In genomic region chr17:74413491-74413890, GRCh38 we compare ENCODE assay signal across 26 cellular contexts. TPM values are rescaled to one million over a fixed set of nuclear protein-coding genes. Genes with fewer than 3 reads are reported as not detected.
A peak's percentile ranks its signal among the peaks of the same experiment; 100 is the strongest.
DNase-seq lines count a peak whose midpoint lies in the region; ATAC-seq, FAIRE-seq and TF ChIP-seq lines count a peak whose summit lies in the region.
"Had no signal": no experiment of that assay in that cellular context is flagged by ENCODE, and none has a peak within 500 bp of the region (broad histone marks: within the 10 kb centered on the region; RNA-seq: fewer than 3 reads in every experiment).

No MANE protein-coding gene starts in this region.

- H3K9ac ChIP-seq in K562 (ENCODE audit: insufficient read depth in 1 of 2, low read depth in 2 of 2, low read length in 2 of 2): no peak overlapping the region
- H3K9ac ChIP-seq: GM23248 had no signal

- no peak for TF ChIP-seq RAD21 in K562 (CRISPR knock-in tag; conservative IDR thresholded peaks at IDR 0.05 in 1 of 2, IDR thresholded peaks at IDR 0.05 in 1 of 2)

- H3K4me2 ChIP-seq in K562 (ENCODE audit: insufficient read depth, low read length): no peak overlapping the region

- DNase-seq in NCI-H2171 treated with DMSO at 0.1 percent for 48 hours (lab: John Stamatoyannopoulos, UW): peak; percentile 11
- no peak for DNase-seq in NCI-H2171 (lab: John Stamatoyannopoulos, UW)
- DNase-seq in K562 (ENCODE audit: extremely low read depth in 1 of 4, low spot score in 3 of 4): no peak
- DNase-seq in kidney tubule cell (ENCODE audit: low spot score): peak; percentile 15
- DNase-seq: ACHN; BE2C; C1 segment of cervical spinal cord; Caco-2; CD4-positive, CD25-positive, alpha-beta regulatory T cell; CD8-positive, alpha-beta memory T cell; DMS153; DND-41; EL; GM23248; IMR-90; KBM-7 had no signal

- H3K27ac ChIP-seq in K562 (ENCODE audit: extremely low read depth, low read depth, low read length): no peak overlapping the region
- H3K27ac ChIP-seq: GM23248 had no signal

- no peaks in the 10 kb centered on the region for H3K79me2 ChIP-seq in K562 (ENCODE audit: control insufficient read depth, insufficient read depth, low read length)

- H3K9me3 ChIP-seq in K562 (replicated peaks; ENCODE audit: control insufficient read depth, insufficient read depth, low read depth, low read length): no peaks in the 10 kb centered on the region
- H3K9me3 ChIP-seq: BE2C, Caco-2, HAP-1 had no signal

- 0 out of 2 replicates have a peak, but pooled peaks cover 4% of the 10 kb centered on the region for H4K20me1 ChIP-seq in K562 (replicated peaks; ENCODE audit: control insufficient read depth, insufficient read depth, low read length)

- intact Hi-C loops in K562 (cut with micrococcal nuclease): no loop called here

- peaks cover 0 to 3% of the 10 kb centered on the region in 2 experiments; a peak in 1 of 5 replicates for H3K4me1 ChIP-seq in K562 (replicated peaks in 1 of 2; ENCODE audit: control insufficient read depth in 2 of 2, insufficient read depth in 2 of 2, low read length in 2 of 2)
- H3K4me1 ChIP-seq: BE2C, HAP-1 had no signal

- H3K9me1 ChIP-seq in K562 (ENCODE audit: control insufficient read depth, insufficient read depth, low read length): no peaks in the 10 kb centered on the region

- no peaks in the 10 kb centered on the region for H3K36me3 ChIP-seq in K562 (ENCODE audit: control insufficient read depth, insufficient read depth, low read length)
- H3K36me3 ChIP-seq: BE2C, HAP-1 had no signal

- no peak for FAIRE-seq in K562 (lab: Jason Lieb, UNC)
- FAIRE-seq: A204.1, GM12878, GM19239, HTR-8/SVneo had no signal

- 5% methylated on average over 7 of the region's 7 CpGs for WGBS in K562 (ENCODE audit: insufficient coverage, low coverage, missing lambda C conversion rate)

- TF ChIP-seq EP300 in K562 (IDR thresholded peaks at IDR 0.05; ENCODE audit: low read length): no peak

- no TSS peak for BruUV-seq in K562 (replicated peaks; lab: Mats Ljungman, UMichigan)

- TF ChIP-seq POLR2A in K562 (conservative IDR thresholded peaks at IDR 0.05): no peak

- ATAC-seq in K562 (no peak), HG03135 (IDR thresholded peaks at IDR 0.05; ENCODE audit: unreplicated experiment) (no peak), GM18870 (IDR thresholded peaks at IDR 0.05; ENCODE audit: unreplicated experiment) (no peak), GM21619 (IDR thresholded peaks at IDR 0.05; ENCODE audit: unreplicated experiment) (no peak)
- ATAC-seq: GM12878 had no signal

- H3K27me3 ChIP-seq in K562 (ENCODE audit: control insufficient read depth in 2 of 2, insufficient read depth in 2 of 2, low read length in 2 of 2): peaks cover 17 to 45% of the 10 kb centered on the region in 2 experiments
- H3K27me3 ChIP-seq: BE2C had no signal

- H3K4me3 ChIP-seq in K562: no peak overlapping the region
- H3K4me3 ChIP-seq: GM12878, GM23248, HAP-1 had no signal

- in situ Hi-C loops in K562 (cut with MboI): no loop called here

- TF ChIP-seq CTCF in K562 (IDR thresholded peaks at IDR 0.05 in 2 of 3, conservative IDR thresholded peaks at IDR 0.05 in 1 of 3; ENCODE audit: insufficient read depth in 2 of 3, low read depth in 1 of 3, low read length in 3 of 3): no peak

- no peak overlapping the region for H2AFZ ChIP-seq in K562 (ENCODE audit: low read depth, low read length)
- H2AFZ ChIP-seq: GM23248 had no signal

- POLR2A ChIA-PET in K562 (lab: Yijun Ruan, JAX): interaction anchor here (1.4 kb wide), 1 partner anchor 30 kb away, joined by 4 read pairs; no protein-coding TSS in a partner anchor

- CTCF ChIA-PET in K562 (lab: Yijun Ruan, JAX; ENCODE audit: low intra/inter-chr PET ratio): no interaction called here

TF ChIP-seq in K562, 482 proteins besides CTCF, POLR2A, EP300 and RAD21:
- TF ChIP-seq SPI1 (IDR thresholded peaks at IDR 0.05; ENCODE audit: borderline replicate concordance, low read depth, low read length) (no peak), NFIC (IDR thresholded peaks at IDR 0.05) (peak; percentile 30; the same call in 1 of the 2 replicates)

RNA-seq across cellular contexts. Expression of gene GPRC5C, which starts 18.4 kb away (rescaled TPM):
- total RNA-seq in K562 (2011; cell fraction: chromatin; rRNA removed; ENCODE audit: low replicate concordance): 2.8 and 8.7 TPM in 2 replicates
- 8.9 and 15.5 TPM in 2 replicates for total RNA-seq in K562 (2011; cell fraction: nucleolus; rRNA removed)
- 4.5 and 7.9 TPM in 2 replicates for total RNA-seq in K562 (2011; cell fraction: nucleoplasm; rRNA removed)
- 6.5 and 7.6 TPM in 2 replicates for total RNA-seq in K562 (2014; rRNA removed)
- 1.1 and 1.6 TPM in 2 replicates for total RNA-seq in K562 (2014; rRNA removed; fragmentation: Illumina TruSeq; extraction: Trizol)
- 4.1 and 4.4 TPM in 2 replicates for total RNA-seq in K562 (2015; rRNA removed; fragmentation: Illumina TruSeq; extraction: Trizol)
- total RNA-seq in K562 (2021): 6.4 and 7.8 TPM in 2 replicates
- 9.0 and 85.5 TPM in 2 replicates for polyA plus RNA-seq in K562 (2011; rRNA removed)
- polyA plus RNA-seq in K562 (2011; cell fraction: cytosol; rRNA removed): 26.1 and 77.2 TPM in 2 replicates
- 13.3 and 92.4 TPM in 2 replicates for polyA plus RNA-seq in K562 (2011; cell fraction: nucleus; rRNA removed)
- polyA plus RNA-seq in K562 (2012): 8.7 and 24.4 TPM in 2 replicates
- polyA plus RNA-seq in K562 (2014; fragmentation: Illumina TruSeq; extraction: Trizol): 2.1 and 4.1 TPM in 2 replicates
- polyA plus RNA-seq in K562 (2014; fragmentation: Nextera tagmentation; extraction: Ambion mirVana): under 1 TPM; 0.28 to 0.41 TPM
- 5.9 and 9.6 TPM in 2 replicates for polyA plus RNA-seq in K562 (2014; rRNA removed)
- polyA minus RNA-seq in K562 (2011; rRNA and poly(A)+ RNA removed): 4.1 and 15.3 TPM in 2 replicates
- polyA minus RNA-seq in K562 (2011; cell fraction: cytosol; rRNA and poly(A)+ RNA removed): 7.9 and 36.4 TPM in 2 replicates
- polyA minus RNA-seq in K562 (2011; cell fraction: nucleus; rRNA and poly(A)+ RNA removed): 4.0 and 28.7 TPM in 2 replicates
- total RNA-seq: CD4-positive, CD25-positive, alpha-beta regulatory T cell; IMR-90 had no signal
- polyA plus RNA-seq: CD4-positive, CD25-positive, alpha-beta regulatory T cell; CD8-positive, alpha-beta memory T cell; IMR-90 had no signal

RNA-seq across cellular contexts. Expression of gene GPR142, which starts 46.2 kb away (rescaled TPM):
- not detected in 2 replicates for total RNA-seq in K562 (2011; cell fraction: chromatin; rRNA removed; ENCODE audit: low replicate concordance)
- total RNA-seq in K562 (2011; cell fraction: nucleolus; rRNA removed): not detected in 2 replicates
- not detected in 2 replicates for total RNA-seq in K562 (2011; cell fraction: nucleoplasm; rRNA removed)
- total RNA-seq in K562 (2014; rRNA removed): not detected in 2 replicates
- not detected in 2 replicates for total RNA-seq in K562 (2014; rRNA removed; fragmentation: Illumina TruSeq; extraction: Trizol)
- not detected in 2 replicates for total RNA-seq in K562 (2015; rRNA removed; fragmentation: Illumina TruSeq; extraction: Trizol)
- total RNA-seq in K562 (2021): not detected in 2 replicates
- polyA plus RNA-seq in K562 (2011; rRNA removed): not detected in 2 replicates
- not detected in 2 replicates for polyA plus RNA-seq in K562 (2011; cell fraction: cytosol; rRNA removed)
- not detected in 2 replicates for polyA plus RNA-seq in K562 (2011; cell fraction: nucleus; rRNA removed)
- polyA plus RNA-seq in K562 (2012): not detected in 2 replicates
- not detected in 2 replicates for polyA plus RNA-seq in K562 (2014; fragmentation: Illumina TruSeq; extraction: Trizol)
- not detected for polyA plus RNA-seq in K562 (2014; fragmentation: Nextera tagmentation; extraction: Ambion mirVana)
- polyA plus RNA-seq in K562 (2014; rRNA removed): not detected in 2 replicates
- not detected in 2 replicates for polyA minus RNA-seq in K562 (2011; rRNA and poly(A)+ RNA removed)
- not detected in 2 replicates for polyA minus RNA-seq in K562 (2011; cell fraction: cytosol; rRNA and poly(A)+ RNA removed)
- not detected in 2 replicates for polyA minus RNA-seq in K562 (2011; cell fraction: nucleus; rRNA and poly(A)+ RNA removed)
- total RNA-seq: Caco-2; CD4-positive, CD25-positive, alpha-beta regulatory T cell; CD8-positive, alpha-beta memory T cell; G401; GM12878; GM23248; H4; IMR-90 had no signal
- polyA plus RNA-seq: CD4-positive, CD25-positive, alpha-beta regulatory T cell; CD8-positive, alpha-beta memory T cell; GM12878; GM23248; IMR-90 had no signal

RNA-seq across cellular contexts. Expression of gene BTBD17, which starts 51.8 kb away (rescaled TPM):
- total RNA-seq in K562 (2011; cell fraction: chromatin; rRNA removed; ENCODE audit: low replicate concordance): not detected in 2 replicates
- not detected in 2 replicates for total RNA-seq in K562 (2011; cell fraction: nucleolus; rRNA removed)
- total RNA-seq in K562 (2011; cell fraction: nucleoplasm; rRNA removed): not detected in 2 replicates
- not detected in 2 replicates for total RNA-seq in K562 (2014; rRNA removed)
- not detected in 2 replicates for total RNA-seq in K562 (2014; rRNA removed; fragmentation: Illumina TruSeq; extraction: Trizol)
- total RNA-seq in K562 (2015; rRNA removed; fragmentation: Illumina TruSeq; extraction: Trizol): not detected in 2 replicates
- total RNA-seq in K562 (2021): not detected in 2 replicates
- polyA plus RNA-seq in K562 (2011; rRNA removed): not detected in 2 replicates
- polyA plus RNA-seq in K562 (2011; cell fraction: cytosol; rRNA removed): not detected in 2 replicates
- polyA plus RNA-seq in K562 (2011; cell fraction: nucleus; rRNA removed): not detected in 2 replicates
- polyA plus RNA-seq in K562 (2012): not detected in 2 replicates
- not detected in 2 replicates for polyA plus RNA-seq in K562 (2014; fragmentation: Illumina TruSeq; extraction: Trizol)
- polyA plus RNA-seq in K562 (2014; fragmentation: Nextera tagmentation; extraction: Ambion mirVana): not detected
- not detected in 2 replicates for polyA plus RNA-seq in K562 (2014; rRNA removed)
- polyA minus RNA-seq in K562 (2011; rRNA and poly(A)+ RNA removed): not detected in 2 replicates
- not detected in 2 replicates for polyA minus RNA-seq in K562 (2011; cell fraction: cytosol; rRNA and poly(A)+ RNA removed)
- polyA minus RNA-seq in K562 (2011; cell fraction: nucleus; rRNA and poly(A)+ RNA removed): not detected in 2 replicates
- total RNA-seq: Caco-2; CD4-positive, CD25-positive, alpha-beta regulatory T cell; CD8-positive, alpha-beta memory T cell; G401; GM12878; GM23248; H4; IMR-90 had no signal
- polyA plus RNA-seq: CD8-positive, alpha-beta memory T cell; GM12878; IMR-90 had no signal

RNA-seq across cellular contexts. Expression of gene CD300A, which starts 52.9 kb away (rescaled TPM):
- total RNA-seq in K562 (2011; cell fraction: chromatin; rRNA removed; ENCODE audit: low replicate concordance): 0.51 and 0.56 TPM in 2 replicates
- total RNA-seq in K562 (2011; cell fraction: nucleolus; rRNA removed): 0.39 and 0.67 TPM in 2 replicates
- 0.44 and 0.92 TPM in 2 replicates for total RNA-seq in K562 (2011; cell fraction: nucleoplasm; rRNA removed)
- total RNA-seq in K562 (2014; rRNA removed) (0.23 and 0.49 TPM in 2 replicates), K562 (2014; rRNA removed; fragmentation: Illumina TruSeq; extraction: Trizol) (0.22 and 0.29 TPM in 2 replicates), K562 (2015; rRNA removed; fragmentation: Illumina TruSeq; extraction: Trizol) (0.76 and 0.79 TPM in 2 replicates), K562 (2021) (0.36 and 0.44 TPM in 2 replicates)
- polyA plus RNA-seq in K562 (2011; rRNA removed) (1.7 and 19.7 TPM in 2 replicates), K562 (2014; fragmentation: Illumina TruSeq; extraction: Trizol) (0.39 and 0.50 TPM in 2 replicates), K562 (2014; fragmentation: Nextera tagmentation; extraction: Ambion mirVana) (under 1 TPM in 1 of 2 experiments, not detected in 1; 0.21 TPM), K562 (2014; rRNA removed) (0.26 and 0.50 TPM in 2 replicates)
- polyA plus RNA-seq in K562 (2011; cell fraction: cytosol; rRNA removed): 1.4 and 20.9 TPM in 2 replicates
- polyA plus RNA-seq in K562 (2011; cell fraction: nucleus; rRNA removed): 1.1 and 15.8 TPM in 2 replicates
- polyA plus RNA-seq in K562 (2012): 2.3 and 9.5 TPM in 2 replicates
- 0.60 and 6.1 TPM in 2 replicates for polyA minus RNA-seq in K562 (2011; rRNA and poly(A)+ RNA removed)
- 5.7 TPM in 1 of 2 replicates, not detected in the other for polyA minus RNA-seq in K562 (2011; cell fraction: cytosol; rRNA and poly(A)+ RNA removed)
- 5.3 TPM in 1 of 2 replicates, not detected in the other for polyA minus RNA-seq in K562 (2011; cell fraction: nucleus; rRNA and poly(A)+ RNA removed)
- total RNA-seq: Caco-2, G401, GM23248, H4, IMR-90 had no signal
- polyA plus RNA-seq: GM23248, IMR-90 had no signal

Comparison
In these comparisons a context has a peak if more than half of its experiments do, and no peak if none do; other contexts are left out.
1. DNase-seq: peak in NCI-H2171 treated with DMSO at 0.1 percent for 48 hours (single experiment) and kidney tubule cell (single experiment); none in NCI-H2171 (single experiment) and K562 (0 of 4).